21 cellular contexts compared by ENCODE assay signal in the genomic region with DNA sequence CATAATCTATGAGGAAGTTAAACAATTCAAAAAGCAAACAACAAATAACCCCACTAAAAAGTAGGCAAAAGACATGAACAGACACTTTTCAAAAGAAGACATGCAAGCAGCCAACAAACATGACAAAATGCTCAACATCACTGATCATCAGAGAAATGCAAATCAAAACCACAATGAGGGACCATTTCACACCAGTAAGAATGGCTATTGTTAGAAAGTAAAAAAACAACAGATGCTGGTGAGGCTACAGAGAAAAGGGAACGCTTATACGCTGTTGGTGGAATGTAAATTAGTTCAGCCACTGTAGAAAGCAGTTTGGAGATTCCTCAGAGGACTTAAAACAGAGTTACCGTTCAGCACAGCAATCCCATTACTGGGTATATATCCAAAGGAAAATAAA. TPM values are rescaled to one million over a fixed set of nuclear protein-coding genes. Genes with fewer than 3 reads are reported as not detected.
DNase-seq lines count a peak whose midpoint lies in the region; ATAC-seq and FAIRE-seq lines count a peak whose summit lies in the region.
"Had no signal": no experiment of that assay in that cellular context is flagged by ENCODE, and none has a peak within 500 bp of the region (broad histone marks: within the 10 kb centered on the region; RNA-seq: fewer than 3 reads in every experiment).

No MANE protein-coding gene starts in this region.

- DNase-seq in frontal cortex (ENCODE audit: low spot score in 2 of 2) (no peak), EL (no peak), NCI-H2081 (lab: John Stamatoyannopoulos, UW) (no peak), iPS-NIHi7 (ENCODE audit: extremely low spot score) (no peak)
- DNase-seq in activated naive CD4-positive, alpha-beta T cell treated with anti-CD3 and anti-CD28 coated beads, Interleukin-2, amount 50 U/mL, for 16 hours = no peak
- DNase-seq: activated CD4-positive, alpha-beta T cell treated with anti-CD3 and anti-CD28 coated beads, Interleukin-2, amount 50 U/mL, for 1 hour; activated naive CD4-positive, alpha-beta T cell; GDM1; KG1; NCI-H1092 treated with DMSO at 0.1 percent for 48 hours; NCI-H2171 treated with DMSO at 0.1 percent for 48 hours; NCI-H774; Peyer's patch; right lobe of liver had no signal

- peak; percentile 92 for FAIRE-seq in frontal cortex (lab: Jason Lieb, UNC)
- FAIRE-seq: D721Med, endothelial cell of umbilical vein had no signal

- ATAC-seq in GM18870 (IDR thresholded peaks at IDR 0.05; ENCODE audit: unreplicated experiment) (peak; percentile 63), HG03439 (IDR thresholded peaks at IDR 0.05; ENCODE audit: unreplicated experiment) (peak; percentile 48)
- ATAC-seq: right lobe of liver had no signal

RNA-seq across cellular contexts. Expression of a gene that starts 24.4 kb away (rescaled TPM):
- total RNA-seq in frontal cortex = not detected
- total RNA-seq: ascending aorta, endothelial cell of umbilical vein, fibroblast of villous mesenchyme, subcutaneous adipose tissue had no signal
